ENCODE assay signal across 8 cellular contexts in the genomic region with DNA sequence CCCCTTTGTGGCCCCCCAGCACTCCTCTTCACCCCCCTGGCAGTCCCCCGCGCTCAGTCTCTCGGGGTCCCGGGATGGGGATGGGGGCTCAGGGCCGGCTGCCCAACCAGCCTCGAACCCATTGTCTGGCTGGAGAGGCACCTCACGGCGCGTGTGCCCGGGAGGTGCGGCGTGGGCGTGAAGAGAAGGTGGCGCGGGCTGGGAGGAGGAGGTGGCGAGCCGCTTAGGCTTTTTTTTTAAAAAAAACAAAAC. TPM values are rescaled to one million over a fixed set of nuclear protein-coding genes. Genes with fewer than 3 reads are reported as not detected.
A peak's percentile ranks its signal among the peaks of the same experiment; 100 is the strongest.
DNase-seq lines count a peak whose midpoint lies in the region; ATAC-seq and TF ChIP-seq lines count a peak whose summit lies in the region.

No MANE protein-coding gene starts in this region.

- H3K79me2 ChIP-seq in GM23338 (replicated peaks; ENCODE audit: insufficient read depth), result peaks cover 47% of the 10 kb centered on the region

- H3K4me1 ChIP-seq in GM23338 (ENCODE audit: insufficient read depth), result peaks cover 34% of the 10 kb centered on the region

- H2AFZ ChIP-seq in GM23338, result peak overlapping the region; percentile 88

- peaks cover 38% of the 10 kb centered on the region for H4K20me1 ChIP-seq in GM23338 (replicated peaks; ENCODE audit: insufficient read depth)

- peak overlapping the region; percentile 90 for H3K4me3 Mint-ChIP-seq in GM23338
- H3K4me3 Mint-ChIP-seq in osteocyte (ENCODE audit: unreplicated experiment), result peak overlapping the region; percentile 94

- H3K9me3 Mint-ChIP-seq in GM23338 (no peaks in the 10 kb centered on the region), osteocyte (ENCODE audit: unreplicated experiment) (no peaks in the 10 kb centered on the region)

- no peaks in the 10 kb centered on the region for H3K36me3 Mint-ChIP-seq in GM23338 (ENCODE audit: low read depth)
- H3K36me3 Mint-ChIP-seq in osteocyte (ENCODE audit: unreplicated experiment), result no peaks in the 10 kb centered on the region

- H3K27ac Mint-ChIP-seq in GM23338, result no peak overlapping the region
- H3K27ac Mint-ChIP-seq in osteocyte (ENCODE audit: unreplicated experiment), result no peak overlapping the region

- peak; percentile 36 for DNase-seq in Caki2 (ENCODE audit: low read depth)
- no peak for DNase-seq in GM23338 (ENCODE audit: low spot score)
- DNase-seq in fibroblast of villous mesenchyme (ENCODE audit: low read depth), result no peak
- DNase-seq in osteocyte (ENCODE audit: extremely low spot score, unreplicated experiment), result no peak
- no peak for DNase-seq in NCI-H446 treated with DMSO at 0.1 percent for 48 hours (lab: John Stamatoyannopoulos, UW)
- DNase-seq in activated gamma-delta T cell (lab: John Stamatoyannopoulos, UW), result no peak

- H3K36me3 ChIP-seq in GM23338 (ENCODE audit: insufficient read depth), result no peaks in the 10 kb centered on the region

- H3K4me3 ChIP-seq in GM23338 (peak overlapping the region; percentile 69), fibroblast of villous mesenchyme (ENCODE audit: low read depth, low read length) (peak overlapping the region; percentile 83)

- no peaks in the 10 kb centered on the region for H3F3A ChIP-seq in GM23338 (replicated peaks; ENCODE audit: low read depth)

- in situ Hi-C loops in Caki2 (cut with HindIII; ENCODE audit: low pct_unique_long_range_greater_than_20kb, low sequenced_read_pairs), result no loop called here

- TF ChIP-seq CTCF in GM23338 (conservative IDR thresholded peaks at IDR 0.05; ENCODE audit: low read depth in 2 of 2) (no peak), fibroblast of villous mesenchyme (IDR thresholded peaks at IDR 0.05; ENCODE audit: insufficient read depth, low read depth, low read length) (no peak), osteocyte (IDR thresholded peaks at IDR 0.05) (no peak)

- peaks cover 4% of the 10 kb centered on the region; the same call in 1 of the 2 replicates for H3K27me3 ChIP-seq in GM23338 (ENCODE audit: insufficient read depth)

- no peaks in the 10 kb centered on the region for H3K9me2 ChIP-seq in GM23338 (ENCODE audit: insufficient read depth)

- H3K27ac ChIP-seq in GM23338 (ENCODE audit: low read depth), result no peak overlapping the region

- H3K4me1 Mint-ChIP-seq in GM23338 (peaks cover 32% of the 10 kb centered on the region), osteocyte (ENCODE audit: unreplicated experiment) (peaks cover 28% of the 10 kb centered on the region)

- peak overlapping the region; percentile 82 for H3K4me2 ChIP-seq in GM23338

- ATAC-seq in GM23338, result peak; percentile 14
- ATAC-seq in SK-N-SH treated with all-trans-retinoic acid at 6 μM for 48 hours, result peak; percentile 12
- ATAC-seq in GM21717 (IDR thresholded peaks at IDR 0.05; ENCODE audit: unreplicated experiment), result no peak

- H3K27me3 Mint-ChIP-seq in GM23338 (ENCODE audit: insufficient read depth, low read depth, poor library complexity) (peaks cover 9% of the 10 kb centered on the region), osteocyte (ENCODE audit: unreplicated experiment) (no peaks in the 10 kb centered on the region)

TF ChIP-seq in GM23338, 12 proteins besides CTCF, POLR2A, EP300 and RAD21 (continues in another document):
- TF ChIP-seq CREB1 (CRISPR knock-in tag; IDR thresholded peaks at IDR 0.05; ENCODE audit: low read depth) (no peak), EZH2 (IDR thresholded peaks at IDR 0.05; ENCODE audit: low read depth, unreplicated experiment) (no peak), NANOG (IDR thresholded peaks at IDR 0.05; ENCODE audit: borderline replicate concordance) (no peak), EZH2phosphoT487 (IDR thresholded peaks at IDR 0.05; ENCODE audit: unreplicated experiment) (no peak), ZNF114 (CRISPR knock-in tag; IDR thresholded peaks at IDR 0.05) (no peak), ZNF331 (CRISPR knock-in tag; IDR thresholded peaks at IDR 0.05; ENCODE audit: low read depth) (no peak), STAT1 (IDR thresholded peaks at IDR 0.05; ENCODE audit: unreplicated experiment) (no peak), JUNB (IDR thresholded peaks at IDR 0.05; ENCODE audit: unreplicated experiment) (no peak), POLR2AphosphoS5 (IDR thresholded peaks at IDR 0.05; ENCODE audit: low read depth) (no peak)
- TF ChIP-seq, protein P1, sequence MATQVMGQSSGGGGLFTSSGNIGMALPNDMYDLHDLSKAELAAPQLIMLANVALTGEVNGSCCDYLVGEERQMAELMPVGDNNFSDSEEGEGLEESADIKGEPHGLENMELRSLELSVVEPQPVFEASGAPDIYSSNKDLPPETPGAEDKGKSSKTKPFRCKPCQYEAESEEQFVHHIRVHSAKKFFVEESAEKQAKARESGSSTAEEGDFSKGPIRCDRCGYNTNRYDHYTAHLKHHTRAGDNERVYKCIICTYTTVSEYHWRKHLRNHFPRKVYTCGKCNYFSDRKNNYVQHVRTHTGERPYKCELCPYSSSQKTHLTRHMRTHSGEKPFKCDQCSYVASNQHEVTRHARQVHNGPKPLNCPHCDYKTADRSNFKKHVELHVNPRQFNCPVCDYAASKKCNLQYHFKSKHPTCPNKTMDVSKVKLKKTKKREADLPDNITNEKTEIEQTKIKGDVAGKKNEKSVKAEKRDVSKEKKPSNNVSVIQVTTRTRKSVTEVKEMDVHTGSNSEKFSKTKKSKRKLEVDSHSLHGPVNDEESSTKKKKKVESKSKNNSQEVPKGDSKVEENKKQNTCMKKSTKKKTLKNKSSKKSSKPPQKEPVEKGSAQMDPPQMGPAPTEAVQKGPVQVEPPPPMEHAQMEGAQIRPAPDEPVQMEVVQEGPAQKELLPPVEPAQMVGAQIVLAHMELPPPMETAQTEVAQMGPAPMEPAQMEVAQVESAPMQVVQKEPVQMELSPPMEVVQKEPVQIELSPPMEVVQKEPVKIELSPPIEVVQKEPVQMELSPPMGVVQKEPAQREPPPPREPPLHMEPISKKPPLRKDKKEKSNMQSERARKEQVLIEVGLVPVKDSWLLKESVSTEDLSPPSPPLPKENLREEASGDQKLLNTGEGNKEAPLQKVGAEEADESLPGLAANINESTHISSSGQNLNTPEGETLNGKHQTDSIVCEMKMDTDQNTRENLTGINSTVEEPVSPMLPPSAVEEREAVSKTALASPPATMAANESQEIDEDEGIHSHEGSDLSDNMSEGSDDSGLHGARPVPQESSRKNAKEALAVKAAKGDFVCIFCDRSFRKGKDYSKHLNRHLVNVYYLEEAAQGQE (IDR thresholded peaks at IDR 0.05; ENCODE audit: unreplicated experiment), result no peak

TF ChIP-seq in SK-N-SH treated with all-trans-retinoic acid at 6 μM for 48 hours, 23 proteins besides CTCF, POLR2A, EP300 and RAD21 (continues in another document):
- TF ChIP-seq PPARA (CRISPR knock-in tag; IDR thresholded peaks at IDR 0.05; ENCODE audit: borderline replicate concordance), result no peak
- no peak for TF ChIP-seq ZNF565 (CRISPR knock-in tag; conservative IDR thresholded peaks at IDR 0.05; ENCODE audit: low read depth)
- TF ChIP-seq, protein P2, sequence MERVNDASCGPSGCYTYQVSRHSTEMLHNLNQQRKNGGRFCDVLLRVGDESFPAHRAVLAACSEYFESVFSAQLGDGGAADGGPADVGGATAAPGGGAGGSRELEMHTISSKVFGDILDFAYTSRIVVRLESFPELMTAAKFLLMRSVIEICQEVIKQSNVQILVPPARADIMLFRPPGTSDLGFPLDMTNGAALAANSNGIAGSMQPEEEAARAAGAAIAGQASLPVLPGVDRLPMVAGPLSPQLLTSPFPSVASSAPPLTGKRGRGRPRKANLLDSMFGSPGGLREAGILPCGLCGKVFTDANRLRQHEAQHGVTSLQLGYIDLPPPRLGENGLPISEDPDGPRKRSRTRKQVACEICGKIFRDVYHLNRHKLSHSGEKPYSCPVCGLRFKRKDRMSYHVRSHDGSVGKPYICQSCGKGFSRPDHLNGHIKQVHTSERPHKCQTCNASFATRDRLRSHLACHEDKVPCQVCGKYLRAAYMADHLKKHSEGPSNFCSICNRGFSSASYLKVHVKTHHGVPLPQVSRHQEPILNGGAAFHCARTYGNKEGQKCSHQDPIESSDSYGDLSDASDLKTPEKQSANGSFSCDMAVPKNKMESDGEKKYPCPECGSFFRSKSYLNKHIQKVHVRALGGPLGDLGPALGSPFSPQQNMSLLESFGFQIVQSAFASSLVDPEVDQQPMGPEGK (CRISPR knock-in tag; IDR thresholded peaks at IDR 0.05; ENCODE audit: borderline replicate concordance), result no peak
- TF ChIP-seq, protein P3, sequence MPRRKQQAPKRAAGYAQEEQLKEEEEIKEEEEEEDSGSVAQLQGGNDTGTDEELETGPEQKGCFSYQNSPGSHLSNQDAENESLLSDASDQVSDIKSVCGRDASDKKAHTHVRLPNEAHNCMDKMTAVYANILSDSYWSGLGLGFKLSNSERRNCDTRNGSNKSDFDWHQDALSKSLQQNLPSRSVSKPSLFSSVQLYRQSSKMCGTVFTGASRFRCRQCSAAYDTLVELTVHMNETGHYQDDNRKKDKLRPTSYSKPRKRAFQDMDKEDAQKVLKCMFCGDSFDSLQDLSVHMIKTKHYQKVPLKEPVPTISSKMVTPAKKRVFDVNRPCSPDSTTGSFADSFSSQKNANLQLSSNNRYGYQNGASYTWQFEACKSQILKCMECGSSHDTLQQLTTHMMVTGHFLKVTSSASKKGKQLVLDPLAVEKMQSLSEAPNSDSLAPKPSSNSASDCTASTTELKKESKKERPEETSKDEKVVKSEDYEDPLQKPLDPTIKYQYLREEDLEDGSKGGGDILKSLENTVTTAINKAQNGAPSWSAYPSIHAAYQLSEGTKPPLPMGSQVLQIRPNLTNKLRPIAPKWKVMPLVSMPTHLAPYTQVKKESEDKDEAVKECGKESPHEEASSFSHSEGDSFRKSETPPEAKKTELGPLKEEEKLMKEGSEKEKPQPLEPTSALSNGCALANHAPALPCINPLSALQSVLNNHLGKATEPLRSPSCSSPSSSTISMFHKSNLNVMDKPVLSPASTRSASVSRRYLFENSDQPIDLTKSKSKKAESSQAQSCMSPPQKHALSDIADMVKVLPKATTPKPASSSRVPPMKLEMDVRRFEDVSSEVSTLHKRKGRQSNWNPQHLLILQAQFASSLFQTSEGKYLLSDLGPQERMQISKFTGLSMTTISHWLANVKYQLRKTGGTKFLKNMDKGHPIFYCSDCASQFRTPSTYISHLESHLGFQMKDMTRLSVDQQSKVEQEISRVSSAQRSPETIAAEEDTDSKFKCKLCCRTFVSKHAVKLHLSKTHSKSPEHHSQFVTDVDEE (CRISPR knock-in tag; IDR thresholded peaks at IDR 0.05), result no peak
- TF ChIP-seq ARNTL (CRISPR knock-in tag; IDR thresholded peaks at IDR 0.05; ENCODE audit: borderline replicate concordance, low read depth), result no peak
- no peak for TF ChIP-seq ZFP30 (CRISPR knock-in tag; IDR thresholded peaks at IDR 0.05)
- no peak for TF ChIP-seq GLIS3 (CRISPR knock-in tag; IDR thresholded peaks at IDR 0.05)
- TF ChIP-seq ISL1 (CRISPR knock-in tag; IDR thresholded peaks at IDR 0.05), result no peak

RNA-seq across cellular contexts. Expression of a gene that starts 0.8 kb away (rescaled TPM):
- 15.8 and 16.4 TPM in 2 replicates for total RNA-seq in Caki2 (2014; rRNA removed; shearing (Covaris generic); ENCODE audit: low replicate concordance)
- 43.0 and 45.4 TPM in 2 replicates for total RNA-seq in GM23338 (2014; rRNA removed; shearing (Covaris generic))
- 14.5 and 16.5 TPM in 2 replicates for polyA plus RNA-seq in GM23338 (2016; fragmentation: Nextera tagmentation; extraction: Ambion mirVana)
- total RNA-seq in fibroblast of villous mesenchyme, result 17.3 and 20.0 TPM in 2 replicates
- total RNA-seq in osteocyte, result 44.0 and 45.3 TPM in 2 replicates
